In the genomic region with DNA sequence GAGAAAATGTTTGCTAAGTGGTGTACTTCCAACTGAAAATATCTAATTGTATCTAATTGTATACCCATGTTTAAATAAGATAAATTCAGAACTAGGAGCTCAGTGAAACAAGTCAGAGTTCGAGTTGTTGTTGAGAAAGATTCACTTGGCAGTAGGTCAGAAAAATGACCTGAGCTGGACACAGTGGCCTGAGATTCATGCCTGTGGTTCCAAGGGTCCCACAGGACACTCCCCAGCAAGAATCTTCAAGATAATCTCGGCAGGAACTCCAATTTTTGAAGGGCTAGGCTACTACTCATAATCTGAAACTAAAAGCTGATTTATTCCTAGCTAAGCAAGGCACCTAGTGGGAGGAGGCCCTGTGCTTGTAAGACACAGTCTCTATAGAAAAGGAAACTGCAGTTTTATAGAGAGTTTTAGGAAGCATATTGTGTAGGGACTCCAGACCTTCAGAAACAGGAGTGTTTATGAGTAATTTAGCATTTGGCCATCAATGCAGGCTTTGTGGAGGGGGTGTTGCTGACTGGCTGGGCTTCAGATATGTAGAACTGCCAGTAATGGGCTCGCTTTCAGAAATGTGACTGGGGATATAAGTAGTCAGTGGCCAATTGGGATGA, we compare ENCODE assay signal across 9 cellular contexts. TPM values are rescaled to one million over a fixed set of nuclear protein-coding genes. Genes with fewer than 3 reads are reported as not detected.
DNase-seq lines count a peak whose midpoint lies in the region; ATAC-seq and TF ChIP-seq lines count a peak whose summit lies in the region.
"Had no signal": no experiment of that assay in that cellular context is flagged by ENCODE, and none has a peak within 500 bp of the region (broad histone marks: within the 10 kb centered on the region; RNA-seq: fewer than 3 reads in every experiment).

No MANE protein-coding gene starts in this region.

- no peaks in the 10 kb centered on the region for H3K36me3 ChIP-seq in aorta (ENCODE audit: control insufficient read depth in 1 of 2, insufficient read depth in 2 of 2, low read length in 1 of 2)
- H3K36me3 ChIP-seq: upper lobe of left lung had no signal

- H3K9me3 ChIP-seq in aorta (ENCODE audit: control insufficient read depth, low read length) = no peaks in the 10 kb centered on the region

- peak; percentile 27 for DNase-seq in fibroblast of the aortic adventitia (ENCODE audit: low read depth)
- no peak for DNase-seq in AG08396 (ENCODE audit: low spot score)
- no peak for DNase-seq in NCI-H510A (lab: John Stamatoyannopoulos, UW)
- no peak for DNase-seq in aorta
- DNase-seq: NCI-H524 had no signal

- H3K4me3 ChIP-seq in fibroblast of the aortic adventitia (ENCODE audit: low read depth, low read length) = no peak overlapping the region
- H3K4me3 ChIP-seq in aorta (ENCODE audit: low read length in 2 of 2) = no peak overlapping the region
- H3K4me3 ChIP-seq: upper lobe of left lung had no signal

- intact Hi-C loops in aorta (cut with DNase I) = no loop called here

- no peaks in the 10 kb centered on the region for H3K4me1 ChIP-seq in aorta (ENCODE audit: control insufficient read depth in 1 of 2, insufficient read depth in 2 of 2, low read length in 2 of 2)
- H3K4me1 ChIP-seq: upper lobe of left lung had no signal

- no peak overlapping the region for H3K27ac ChIP-seq in aorta (ENCODE audit: low read depth in 1 of 2, low read length in 2 of 2)
- H3K27ac ChIP-seq: upper lobe of left lung had no signal

- H3K27me3 ChIP-seq in aorta (ENCODE audit: control insufficient read depth in 1 of 2, insufficient read depth in 2 of 2, low read length in 1 of 2) = no peaks in the 10 kb centered on the region
- H3K27me3 ChIP-seq: upper lobe of left lung had no signal

- WGBS in aorta, 2 donors = 52 to 62% methylated on average over 3 of the region's 3 CpGs

- TF ChIP-seq CTCF in fibroblast of the aortic adventitia (IDR thresholded peaks at IDR 0.05; ENCODE audit: insufficient read depth, low read length) = no peak

- ATAC-seq in GM18517 (IDR thresholded peaks at IDR 0.05; ENCODE audit: unreplicated experiment) (peak; percentile 59), GM21447 (IDR thresholded peaks at IDR 0.05; ENCODE audit: unreplicated experiment) (peak; percentile 58), HG03378 (IDR thresholded peaks at IDR 0.05; ENCODE audit: unreplicated experiment) (peak; percentile 67), aorta (ENCODE audit: low FRiP score) (no peak)

RNA-seq across cellular contexts. Expression of a gene that starts 43.2 kb away (rescaled TPM):
- total RNA-seq in fibroblast of the aortic adventitia (ENCODE audit: low replicate concordance) (0.09 and 0.41 TPM in 2 replicates), aorta (1 to 10 TPM; 2.7 to 4.1 TPM)
- polyA plus RNA-seq in aorta = under 1 TPM; 0.13 to 0.15 TPM

RNA-seq across cellular contexts. Expression of a gene that starts 48.9 kb away (rescaled TPM):
- total RNA-seq in fibroblast of the aortic adventitia (ENCODE audit: low replicate concordance) = 21.0 and 46.0 TPM in 2 replicates
- 10 to 100 TPM; 22.4 to 46.1 TPM for total RNA-seq in aorta
- polyA plus RNA-seq in aorta = 10 to 100 TPM; 10.5 to 19.0 TPM

RNA-seq across cellular contexts. Expression of a gene that starts 58.3 kb away (rescaled TPM):
- 13.7 and 16.0 TPM in 2 replicates for total RNA-seq in fibroblast of the aortic adventitia (ENCODE audit: low replicate concordance)
- 10 to 100 TPM; 13.9 to 21.8 TPM for total RNA-seq in aorta
- 10 to 100 TPM in 1 of 2 donors, 1 to 10 TPM in 1; 6.0 to 12.8 TPM for polyA plus RNA-seq in aorta
